Comparison of ENCODE assay signal across 1 cellular context in genomic region chr5:170297589-170298462, GRCh38.
TF ChIP-seq lines count a peak whose summit lies in the region.

LCP2 (minus strand) TSS chr5:170297777; CDS start chr5:170297611, 166 bp downstream.

TF ChIP-seq in HepG2, 621 proteins besides CTCF, POLR2A, EP300 and RAD21 (continued from another document):
- TF ChIP-seq POGK (CRISPR knock-in tag; conservative IDR thresholded peaks at IDR 0.05) (no peak), BORCS8-MEF2B (CRISPR knock-in tag; IDR thresholded peaks at IDR 0.05) (no peak), NONO (IDR thresholded peaks at IDR 0.05) (no peak), NONO (CRISPR knock-in tag; conservative IDR thresholded peaks at IDR 0.05) (no peak), ZNF124 (CRISPR knock-in tag; IDR thresholded peaks at IDR 0.05) (no peak), KAT8 (CRISPR knock-in tag; IDR thresholded peaks at IDR 0.05) (no peak), ATM (IDR thresholded peaks at IDR 0.05; ENCODE audit: borderline replicate concordance) (no peak)
